In genomic region chr9:126625329-126626116, GRCh38 we compare ENCODE assay signal across 9 cellular contexts. TPM values are rescaled to one million over a fixed set of nuclear protein-coding genes. Genes with fewer than 3 reads are reported as not detected.
DNase-seq lines count a peak whose midpoint lies in the region; ATAC-seq and TF ChIP-seq lines count a peak whose summit lies in the region.
"Had no signal": no experiment of that assay in that cellular context is flagged by ENCODE, and none has a peak within 500 bp of the region (broad histone marks: within the 10 kb centered on the region; RNA-seq: fewer than 3 reads in every experiment).

No MANE protein-coding gene starts in this region.

- peak overlapping the region; percentile 49 for H3K4me3 ChIP-seq in GM12864 (ENCODE audit: low read depth, low read length)
- 0 out of 2 replicates have a peak overlapping the region, but pooled peaks have one; percentile 38 for H3K4me3 ChIP-seq in SK-N-MC
- no peak overlapping the region for H3K4me3 ChIP-seq in hepatocyte
- peak overlapping the region; percentile 32 to 53 (median 46) for H3K4me3 ChIP-seq in gastrocnemius medialis

- no peak overlapping the region for H3K27ac ChIP-seq in SK-N-MC
- H3K27ac ChIP-seq in hepatocyte, result no peak overlapping the region
- no peak overlapping the region for H3K27ac ChIP-seq in gastrocnemius medialis

- TF ChIP-seq CTCF in GM12864 (IDR thresholded peaks at IDR 0.05; ENCODE audit: low read depth, low read length, missing control alignments) (no peak), hepatocyte (IDR thresholded peaks at IDR 0.05; ENCODE audit: poor library complexity) (no peak), gastrocnemius medialis (IDR thresholded peaks at IDR 0.05 in 4 of 5, conservative IDR thresholded peaks at IDR 0.05 in 1 of 5) (no peak)

- H3K9me2 ChIP-seq in hepatocyte (replicated peaks; ENCODE audit: insufficient read depth), result no peaks in the 10 kb centered on the region

- no peaks in the 10 kb centered on the region for H3K36me3 ChIP-seq in SK-N-MC (ENCODE audit: insufficient read depth, low read length)
- no peaks in the 10 kb centered on the region for H3K36me3 ChIP-seq in hepatocyte (replicated peaks; ENCODE audit: insufficient read depth, low read depth)
- H3K36me3 ChIP-seq in gastrocnemius medialis, result no peaks in the 10 kb centered on the region

- no peaks in the 10 kb centered on the region for H3K79me2 ChIP-seq in hepatocyte

- H3K9me3 ChIP-seq in SK-N-MC (ENCODE audit: low read depth, low read length), result no peaks in the 10 kb centered on the region
- no peaks in the 10 kb centered on the region for H3K9me3 ChIP-seq in hepatocyte (ENCODE audit: low read depth)
- H3K9me3 ChIP-seq in gastrocnemius medialis, result no peaks in the 10 kb centered on the region

- intact Hi-C loops in gastrocnemius medialis (cut with DNase I; ENCODE audit: low total_unique reads), result no loop called here

- no peak for TF ChIP-seq POLR2A in gastrocnemius medialis (IDR thresholded peaks at IDR 0.05)

- peaks cover 12% of the 10 kb centered on the region for H3K4me1 ChIP-seq in hepatocyte (ENCODE audit: insufficient read depth)
- H3K4me1 ChIP-seq in gastrocnemius medialis, result peaks cover 7 to 18% of the 10 kb centered on the region in 2 donors

- H4K20me1 ChIP-seq in hepatocyte (ENCODE audit: insufficient read depth, poor library complexity, severe bottlenecking), result no peaks in the 10 kb centered on the region

- DNase-seq in GM12864 (ENCODE audit: low read depth) (no peak), SK-N-MC (ENCODE audit: low read depth, low spot score) (no peak), hepatocyte (ENCODE audit: low spot score) (no peak), gastrocnemius medialis (no peak), NCI-H226 (no peak), NCI-H524 treated with DMSO at 0.1 percent for 48 hours (lab: John Stamatoyannopoulos, UW) (no peak)
- DNase-seq: NCI-H1105 treated with DMSO at 0.1 percent for 48 hours had no signal

- WGBS in hepatocyte (ENCODE audit: low lambda C conversion rate, missing lambda C conversion rate), result 2% methylated on average over 48 of the region's 64 CpGs

- H2AFZ ChIP-seq in hepatocyte, result peak overlapping the region; percentile 40

- H3K4me2 ChIP-seq in hepatocyte, result peak overlapping the region; percentile 76

- ATAC-seq in gastrocnemius medialis (no peak), GM19324 (IDR thresholded peaks at IDR 0.05; ENCODE audit: low FRiP score, unreplicated experiment) (no peak)
- ATAC-seq: activated CD4-positive, CD25-positive, alpha-beta regulatory T cell treated with anti-CD3 and anti-CD28 coated beads, Interleukin-2, amount 50 U/mL, for 24 hours had no signal

- H3K9ac ChIP-seq in SK-N-MC (ENCODE audit: insufficient read length), result no peak overlapping the region

- in situ Hi-C loops in gastrocnemius medialis (cut with MboI; ENCODE audit: low sequenced_read_pairs in 4 of 4), result no loop called here

- peaks cover 100% of the 10 kb centered on the region for H3K27me3 ChIP-seq in hepatocyte
- peaks cover 68 to 80% (median 73%) of the 10 kb centered on the region in 3 donors for H3K27me3 ChIP-seq in gastrocnemius medialis

RNA-seq across cellular contexts. Expression of gene LMX1B, which starts 11.8 kb away (rescaled TPM):
- total RNA-seq in hepatocyte (0.24 TPM in 1 of 2 replicates, not detected in the other), gastrocnemius medialis (under 1 TPM in 3 of 4 donors, not detected in 1; 0.31 to 0.46 (median 0.35) TPM)
- polyA plus RNA-seq in hepatocyte, result 0.13 and 0.16 TPM in 2 replicates
